2 cellular contexts compared by ENCODE assay signal in genomic region chr5:162806195-162806594, GRCh38.
"Had no signal": no experiment of that assay in that cellular context is flagged by ENCODE, and none has a peak within 500 bp of the region (broad histone marks: within the 10 kb centered on the region; RNA-seq: fewer than 3 reads in every experiment).

No MANE protein-coding gene starts in this region.

- DNase-seq: GF-D8 had no signal

- H3K4me3 ChIP-seq: GM12878 had no signal
